ENCODE assay signal across 20 cellular contexts in genomic region chr1:23989249-23989648, GRCh38.
"Had no signal": no experiment of that assay in that cellular context is flagged by ENCODE, and none has a peak within 500 bp of the region (broad histone marks: within the 10 kb centered on the region; RNA-seq: fewer than 3 reads in every experiment).

No MANE protein-coding gene starts in this region.

- H3K27me3 Mint-ChIP-seq: activated B cell treated with CpG ODN at 0.5 μM for 24 hours, memory B cell, T-helper 17 cell had no signal

- H3K27me3 ChIP-seq: body of pancreas, cardiac muscle cell, gastroesophageal sphincter, heart left ventricle, pancreas, upper lobe of right lung had no signal

- H3K9me3 ChIP-seq: body of pancreas, gastroesophageal sphincter, heart left ventricle, pancreas, psoas muscle, upper lobe of right lung had no signal

- DNase-seq: activated B cell treated with CpG ODN at 0.5 μM for 24 hours; activated effector memory CD4-positive, alpha-beta T cell treated with anti-CD3 and anti-CD28 coated beads, Interleukin-2, amount 50 U/mL, for 16 hours; activated naive CD4-positive, alpha-beta T cell treated with anti-CD3 and anti-CD28 coated beads, Interleukin-2, amount 50 U/mL, for 16 hours; body of pancreas; cortex of kidney; endodermal cell; heart left ventricle; islet precursor cell; left cardiac atrium; nephron progenitor cell; pancreas; psoas muscle; right cardiac atrium; stimulated activated CD4-positive, alpha-beta T cell treated with anti-CD3 and anti-CD28 coated beads, Interleukin-4, amount 100 ng/mL, for 24 hours; stimulated activated naive CD4-positive, alpha-beta T cell treated with Interleukin-2 at 50 U/mL for 16 hours; T-helper 17 cell; upper lobe of right lung had no signal

- H3K4me1 ChIP-seq: psoas muscle had no signal

- H3K36me3 Mint-ChIP-seq: memory B cell had no signal

- H3K4me3 Mint-ChIP-seq: activated B cell treated with CpG ODN at 0.5 μM for 24 hours, endodermal cell, memory B cell, nephron progenitor cell, T-helper 17 cell had no signal

- H3K27ac Mint-ChIP-seq: activated B cell treated with CpG ODN at 0.5 μM for 24 hours, endodermal cell, memory B cell, nephron progenitor cell, T-helper 17 cell had no signal

- ATAC-seq: body of pancreas, gastroesophageal sphincter, heart left ventricle, left cardiac atrium, pancreas, psoas muscle, right cardiac atrium, T-helper 17 cell, upper lobe of right lung had no signal

- H3K9me3 Mint-ChIP-seq: activated B cell treated with CpG ODN at 0.5 μM for 24 hours, memory B cell had no signal

- H3K27ac ChIP-seq: body of pancreas, cardiac muscle cell, gastroesophageal sphincter, heart left ventricle, pancreas, psoas muscle, upper lobe of right lung had no signal
